ENCODE assay signal across 1 cellular context in the genomic region with DNA sequence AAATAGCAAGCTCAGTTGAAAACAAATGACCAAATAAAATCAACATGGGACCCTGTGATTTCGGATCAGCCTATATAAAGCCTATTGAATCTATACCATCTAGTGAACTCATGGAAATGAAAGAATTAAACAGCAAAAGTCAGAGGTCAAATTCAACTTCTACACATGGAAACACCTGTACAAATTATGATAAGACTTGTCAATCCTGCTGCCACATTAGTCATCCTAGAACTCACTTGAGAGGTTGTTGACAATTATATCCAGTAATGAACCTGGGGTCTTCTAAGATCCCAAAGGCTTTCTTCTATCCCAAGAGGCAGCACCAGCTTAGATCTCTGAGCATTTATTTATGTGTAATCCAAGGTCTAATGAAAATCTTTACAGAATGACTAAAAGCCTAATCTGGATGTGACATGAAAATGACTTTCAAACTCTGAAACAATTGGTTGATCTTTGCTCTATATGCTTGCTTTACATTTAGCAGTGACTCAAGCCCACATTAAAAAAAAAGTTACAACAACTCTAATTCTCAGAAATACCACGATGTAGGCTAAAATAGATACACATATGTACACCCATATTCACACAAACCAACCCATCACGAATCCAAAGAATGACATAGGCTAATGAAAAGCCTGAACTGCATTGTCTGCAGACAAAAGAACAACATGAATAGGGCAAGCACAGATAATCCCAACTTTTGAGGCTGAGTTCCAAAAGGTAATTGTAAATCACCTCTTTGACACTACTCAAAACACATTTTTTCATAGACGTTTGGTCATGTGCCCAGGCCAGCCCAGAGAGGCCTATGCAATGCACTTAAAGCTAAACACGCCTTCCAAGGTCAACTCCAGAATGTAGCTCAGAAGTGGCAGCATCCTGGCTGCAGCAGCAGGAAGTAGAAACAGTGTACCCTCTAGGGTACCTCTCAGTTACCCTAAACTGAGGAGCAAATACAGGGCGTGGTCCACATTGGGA.
TF ChIP-seq lines count a peak whose summit lies in the region.

No MANE protein-coding gene starts in this region.

TF ChIP-seq in K562, 482 proteins besides CTCF, POLR2A, EP300 and RAD21 (continued from another document and continues in another):
- TF ChIP-seq GTF3C2 (IDR thresholded peaks at IDR 0.05; ENCODE audit: borderline replicate concordance, extremely low read depth, insufficient read length) = no peak
- TF ChIP-seq TRIM24 (IDR thresholded peaks at IDR 0.05) = no peak
- TF ChIP-seq TCF3 (CRISPR knock-in tag; IDR thresholded peaks at IDR 0.05) = peak; percentile 65
- TF ChIP-seq ZNF407 (IDR thresholded peaks at IDR 0.05; ENCODE audit: low read depth) = no peak
- no peak for TF ChIP-seq ARID2 (IDR thresholded peaks at IDR 0.05)
- peak; percentile 63; the same call in 1 of the 2 replicates for TF ChIP-seq JUND (IDR thresholded peaks at IDR 0.05; ENCODE audit: borderline replicate concordance, low read depth, low read length)
- no peak; the same call in 2 of the 3 replicates for TF ChIP-seq JUND (tag; IDR thresholded peaks at IDR 0.05; ENCODE audit: borderline replicate concordance, low read depth, low read length)
- no peak for TF ChIP-seq BDP1 (IDR thresholded peaks at IDR 0.05; ENCODE audit: insufficient read depth, insufficient read length)
- peak; percentile 55 for TF ChIP-seq TAL1 (IDR thresholded peaks at IDR 0.05)
- TF ChIP-seq TAF1 (IDR thresholded peaks at IDR 0.05; ENCODE audit: control insufficient read depth, extremely low read depth, insufficient read depth, low read length, severe bottlenecking) = no peak
- peak; percentile 16 to 61; a peak in 1 of 4 replicates for TF ChIP-seq FOXA3 (CRISPR knock-in tag; conservative IDR thresholded peaks at IDR 0.05 in 1 of 2, IDR thresholded peaks at IDR 0.05 in 1 of 2)
- TF ChIP-seq, protein P1, sequence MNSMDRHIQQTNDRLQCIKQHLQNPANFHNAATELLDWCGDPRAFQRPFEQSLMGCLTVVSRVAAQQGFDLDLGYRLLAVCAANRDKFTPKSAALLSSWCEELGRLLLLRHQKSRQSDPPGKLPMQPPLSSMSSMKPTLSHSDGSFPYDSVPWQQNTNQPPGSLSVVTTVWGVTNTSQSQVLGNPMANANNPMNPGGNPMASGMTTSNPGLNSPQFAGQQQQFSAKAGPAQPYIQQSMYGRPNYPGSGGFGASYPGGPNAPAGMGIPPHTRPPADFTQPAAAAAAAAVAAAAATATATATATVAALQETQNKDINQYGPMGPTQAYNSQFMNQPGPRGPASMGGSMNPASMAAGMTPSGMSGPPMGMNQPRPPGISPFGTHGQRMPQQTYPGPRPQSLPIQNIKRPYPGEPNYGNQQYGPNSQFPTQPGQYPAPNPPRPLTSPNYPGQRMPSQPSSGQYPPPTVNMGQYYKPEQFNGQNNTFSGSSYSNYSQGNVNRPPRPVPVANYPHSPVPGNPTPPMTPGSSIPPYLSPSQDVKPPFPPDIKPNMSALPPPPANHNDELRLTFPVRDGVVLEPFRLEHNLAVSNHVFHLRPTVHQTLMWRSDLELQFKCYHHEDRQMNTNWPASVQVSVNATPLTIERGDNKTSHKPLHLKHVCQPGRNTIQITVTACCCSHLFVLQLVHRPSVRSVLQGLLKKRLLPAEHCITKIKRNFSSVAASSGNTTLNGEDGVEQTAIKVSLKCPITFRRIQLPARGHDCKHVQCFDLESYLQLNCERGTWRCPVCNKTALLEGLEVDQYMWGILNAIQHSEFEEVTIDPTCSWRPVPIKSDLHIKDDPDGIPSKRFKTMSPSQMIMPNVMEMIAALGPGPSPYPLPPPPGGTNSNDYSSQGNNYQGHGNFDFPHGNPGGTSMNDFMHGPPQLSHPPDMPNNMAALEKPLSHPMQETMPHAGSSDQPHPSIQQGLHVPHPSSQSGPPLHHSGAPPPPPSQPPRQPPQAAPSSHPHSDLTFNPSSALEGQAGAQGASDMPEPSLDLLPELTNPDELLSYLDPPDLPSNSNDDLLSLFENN (IDR thresholded peaks at IDR 0.05; ENCODE audit: low read depth in 2 of 2, low read length in 2 of 2) = no peak
- TF ChIP-seq ZNF12 (CRISPR knock-in tag; IDR thresholded peaks at IDR 0.05) = no peak
- no peak for TF ChIP-seq HCFC1 (IDR thresholded peaks at IDR 0.05; ENCODE audit: low read depth, low read length)
- TF ChIP-seq SIX5 (IDR thresholded peaks at IDR 0.05; ENCODE audit: borderline replicate concordance in 1 of 2, insufficient read depth in 1 of 2, low read depth in 1 of 2, low read length in 2 of 2) = no peak
- no peak for TF ChIP-seq MYNN (IDR thresholded peaks at IDR 0.05)
- no peak for TF ChIP-seq MYNN (CRISPR knock-in tag; IDR thresholded peaks at IDR 0.05)
- TF ChIP-seq ZBTB1 (CRISPR knock-in tag; IDR thresholded peaks at IDR 0.05; ENCODE audit: borderline replicate concordance, low read depth) = no peak
- TF ChIP-seq, protein P2, sequence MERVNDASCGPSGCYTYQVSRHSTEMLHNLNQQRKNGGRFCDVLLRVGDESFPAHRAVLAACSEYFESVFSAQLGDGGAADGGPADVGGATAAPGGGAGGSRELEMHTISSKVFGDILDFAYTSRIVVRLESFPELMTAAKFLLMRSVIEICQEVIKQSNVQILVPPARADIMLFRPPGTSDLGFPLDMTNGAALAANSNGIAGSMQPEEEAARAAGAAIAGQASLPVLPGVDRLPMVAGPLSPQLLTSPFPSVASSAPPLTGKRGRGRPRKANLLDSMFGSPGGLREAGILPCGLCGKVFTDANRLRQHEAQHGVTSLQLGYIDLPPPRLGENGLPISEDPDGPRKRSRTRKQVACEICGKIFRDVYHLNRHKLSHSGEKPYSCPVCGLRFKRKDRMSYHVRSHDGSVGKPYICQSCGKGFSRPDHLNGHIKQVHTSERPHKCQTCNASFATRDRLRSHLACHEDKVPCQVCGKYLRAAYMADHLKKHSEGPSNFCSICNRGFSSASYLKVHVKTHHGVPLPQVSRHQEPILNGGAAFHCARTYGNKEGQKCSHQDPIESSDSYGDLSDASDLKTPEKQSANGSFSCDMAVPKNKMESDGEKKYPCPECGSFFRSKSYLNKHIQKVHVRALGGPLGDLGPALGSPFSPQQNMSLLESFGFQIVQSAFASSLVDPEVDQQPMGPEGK (CRISPR knock-in tag; IDR thresholded peaks at IDR 0.05; ENCODE audit: borderline replicate concordance) = no peak
- TF ChIP-seq RBFOX2 (IDR thresholded peaks at IDR 0.05; ENCODE audit: low read depth, low read length) = no peak
- no peak for TF ChIP-seq NELFE (IDR thresholded peaks at IDR 0.05; ENCODE audit: insufficient read depth, insufficient read length)
- TF ChIP-seq, protein P3, sequence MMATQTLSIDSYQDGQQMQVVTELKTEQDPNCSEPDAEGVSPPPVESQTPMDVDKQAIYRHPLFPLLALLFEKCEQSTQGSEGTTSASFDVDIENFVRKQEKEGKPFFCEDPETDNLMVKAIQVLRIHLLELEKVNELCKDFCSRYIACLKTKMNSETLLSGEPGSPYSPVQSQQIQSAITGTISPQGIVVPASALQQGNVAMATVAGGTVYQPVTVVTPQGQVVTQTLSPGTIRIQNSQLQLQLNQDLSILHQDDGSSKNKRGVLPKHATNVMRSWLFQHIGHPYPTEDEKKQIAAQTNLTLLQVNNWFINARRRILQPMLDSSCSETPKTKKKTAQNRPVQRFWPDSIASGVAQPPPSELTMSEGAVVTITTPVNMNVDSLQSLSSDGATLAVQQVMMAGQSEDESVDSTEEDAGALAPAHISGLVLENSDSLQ (IDR thresholded peaks at IDR 0.05) = peak; percentile 83
- peak; percentile 95 for TF ChIP-seq MEIS2 (IDR thresholded peaks at IDR 0.05; ENCODE audit: partially characterized antibody)
- TF ChIP-seq GTF2E2 (tag; IDR thresholded peaks at IDR 0.05) = no peak
- no peak for TF ChIP-seq THRAP3 (IDR thresholded peaks at IDR 0.05; ENCODE audit: borderline replicate concordance)
- TF ChIP-seq ZNF197 (CRISPR knock-in tag; IDR thresholded peaks at IDR 0.05; ENCODE audit: low read depth) = no peak
- TF ChIP-seq MAZ (CRISPR knock-in tag; conservative IDR thresholded peaks at IDR 0.05 in 1 of 2, IDR thresholded peaks at IDR 0.05 in 1 of 2) = no peak
- TF ChIP-seq, protein P4, sequence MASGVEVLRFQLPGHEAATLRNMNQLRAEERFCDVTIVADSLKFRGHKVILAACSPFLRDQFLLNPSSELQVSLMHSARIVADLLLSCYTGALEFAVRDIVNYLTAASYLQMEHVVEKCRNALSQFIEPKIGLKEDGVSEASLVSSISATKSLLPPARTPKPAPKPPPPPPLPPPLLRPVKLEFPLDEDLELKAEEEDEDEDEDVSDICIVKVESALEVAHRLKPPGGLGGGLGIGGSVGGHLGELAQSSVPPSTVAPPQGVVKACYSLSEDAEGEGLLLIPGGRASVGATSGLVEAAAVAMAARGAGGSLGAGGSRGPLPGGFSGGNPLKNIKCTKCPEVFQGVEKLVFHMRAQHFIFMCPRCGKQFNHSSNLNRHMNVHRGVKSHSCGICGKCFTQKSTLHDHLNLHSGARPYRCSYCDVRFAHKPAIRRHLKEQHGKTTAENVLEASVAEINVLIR (CRISPR knock-in tag; IDR thresholded peaks at IDR 0.05) = no peak
- TF ChIP-seq, protein P5, sequence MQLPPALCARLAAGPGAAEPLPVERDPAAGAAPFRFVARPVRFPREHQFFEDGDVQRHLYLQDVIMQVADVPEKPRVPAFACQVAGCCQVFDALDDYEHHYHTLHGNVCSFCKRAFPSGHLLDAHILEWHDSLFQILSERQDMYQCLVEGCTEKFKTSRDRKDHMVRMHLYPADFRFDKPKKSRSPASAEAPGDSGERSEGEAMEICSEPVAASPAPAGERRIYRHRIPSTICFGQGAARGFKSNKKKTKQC (CRISPR knock-in tag; IDR thresholded peaks at IDR 0.05) = no peak
- TF ChIP-seq, protein P6, sequence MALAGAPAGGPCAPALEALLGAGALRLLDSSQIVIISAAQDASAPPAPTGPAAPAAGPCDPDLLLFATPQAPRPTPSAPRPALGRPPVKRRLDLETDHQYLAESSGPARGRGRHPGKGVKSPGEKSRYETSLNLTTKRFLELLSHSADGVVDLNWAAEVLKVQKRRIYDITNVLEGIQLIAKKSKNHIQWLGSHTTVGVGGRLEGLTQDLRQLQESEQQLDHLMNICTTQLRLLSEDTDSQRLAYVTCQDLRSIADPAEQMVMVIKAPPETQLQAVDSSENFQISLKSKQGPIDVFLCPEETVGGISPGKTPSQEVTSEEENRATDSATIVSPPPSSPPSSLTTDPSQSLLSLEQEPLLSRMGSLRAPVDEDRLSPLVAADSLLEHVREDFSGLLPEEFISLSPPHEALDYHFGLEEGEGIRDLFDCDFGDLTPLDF (CRISPR knock-in tag; IDR thresholded peaks at IDR 0.05) = no peak
- no peak for TF ChIP-seq ZNF583 (CRISPR knock-in tag; IDR thresholded peaks at IDR 0.05)
- peak; percentile 44 to 59; a peak in 3 of 4 replicates for TF ChIP-seq KDM1A (IDR thresholded peaks at IDR 0.05)
